ENCODE assay signal across 18 cellular contexts in genomic region chr5:310941-311434, GRCh38. TPM values are rescaled to one million over a fixed set of nuclear protein-coding genes. Genes with fewer than 3 reads are reported as not detected.
DNase-seq lines count a peak whose midpoint lies in the region; ATAC-seq and FAIRE-seq lines count a peak whose summit lies in the region.
"Had no signal": no experiment of that assay in that cellular context is flagged by ENCODE, and none has a peak within 500 bp of the region (broad histone marks: within the 10 kb centered on the region; RNA-seq: fewer than 3 reads in every experiment).

No MANE protein-coding gene starts in this region.

- H3K79me2 ChIP-seq in ACC112 (ENCODE audit: control insufficient read depth, insufficient read depth, low read length, unreplicated experiment): peaks cover 14% of the 10 kb centered on the region

- no peaks in the 10 kb centered on the region for H3K9me3 Mint-ChIP-seq in central memory CD8-positive, alpha-beta T cell
- H3K9me3 Mint-ChIP-seq in activated T-cell treated with anti-CD3 and anti-CD28 coated beads, Interleukin-2, amount 50 U/mL, for 4 hours: no peaks in the 10 kb centered on the region
- H3K9me3 Mint-ChIP-seq: activated naive CD8-positive, alpha-beta T cell treated with anti-CD3 and anti-CD28 coated beads for 36 hours had no signal

- no peaks in the 10 kb centered on the region for H3K27me3 ChIP-seq in ACC112 (ENCODE audit: insufficient read depth, low read length)
- H3K27me3 ChIP-seq: heart right ventricle, MG63 had no signal

- H3K4me1 Mint-ChIP-seq in central memory CD8-positive, alpha-beta T cell: no peaks in the 10 kb centered on the region
- peaks cover 1% of the 10 kb centered on the region for H3K4me1 Mint-ChIP-seq in activated T-cell treated with anti-CD3 and anti-CD28 coated beads, Interleukin-2, amount 50 U/mL, for 4 hours (ENCODE audit: low read depth)
- H3K4me1 Mint-ChIP-seq: activated naive CD8-positive, alpha-beta T cell treated with anti-CD3 and anti-CD28 coated beads for 36 hours had no signal

- no peak overlapping the region for H2AFZ ChIP-seq in ACC112 (ENCODE audit: low read length, unreplicated experiment)

- peak; percentile 93 for FAIRE-seq in HTR-8/SVneo (lab: Jason Lieb, UNC)
- FAIRE-seq: kidney had no signal

- no peak for ATAC-seq in central memory CD8-positive, alpha-beta T cell (replicated peaks; ENCODE audit: extremely low read depth, poor library complexity, severe bottlenecking)
- no peak for ATAC-seq in GM19324 (IDR thresholded peaks at IDR 0.05; ENCODE audit: low FRiP score, unreplicated experiment)
- no peak for ATAC-seq in activated T-cell treated with anti-CD3 and anti-CD28 coated beads, Interleukin-2, amount 50 U/mL, for 4 hours

- H3K4me1 ChIP-seq in ACC112 (ENCODE audit: control insufficient read depth, insufficient read depth, low read length, unreplicated experiment): peaks cover 14% of the 10 kb centered on the region
- H3K4me1 ChIP-seq: Caco-2 had no signal

- 0 out of 2 replicates have a peak, but pooled peaks cover 4% of the 10 kb centered on the region for H3K36me3 ChIP-seq in ACC112 (ENCODE audit: insufficient read depth, low read length)

- no peak overlapping the region for H3K4me3 ChIP-seq in ACC112 (ENCODE audit: low read depth, low read length)
- H3K4me3 ChIP-seq: heart right ventricle, MG63, thoracic aorta had no signal

- DNase-seq in HTR-8/SVneo (ENCODE audit: insufficient read length, low spot score) (peak; percentile 73), lung microvascular endothelial cell (ENCODE audit: low read depth in 2 of 2) (peak; percentile 61 to 97), retina (no peak), D341Med (ENCODE audit: low spot score) (no peak)
- DNase-seq in central memory CD8-positive, alpha-beta T cell (ENCODE audit: low spot score in 2 of 2): no peak
- no peak for DNase-seq in activated T-cell treated with anti-CD3 and anti-CD28 coated beads, Interleukin-2, amount 50 U/mL, for 4 hours
- DNase-seq: activated CD4-positive, alpha-beta T cell treated with anti-CD3 and anti-CD28 coated beads for 1 hour; activated naive CD8-positive, alpha-beta T cell treated with anti-CD3 and anti-CD28 coated beads for 36 hours; Caco-2; heart right ventricle; MG63; NCI-H2029; NCI-H526; T-helper 1 cell had no signal

- H3K36me3 Mint-ChIP-seq in central memory CD8-positive, alpha-beta T cell (ENCODE audit: insufficient read depth): peaks cover 15% of the 10 kb centered on the region
- H3K36me3 Mint-ChIP-seq in activated T-cell treated with anti-CD3 and anti-CD28 coated beads, Interleukin-2, amount 50 U/mL, for 4 hours (ENCODE audit: insufficient read depth): peaks cover 28% of the 10 kb centered on the region
- H3K36me3 Mint-ChIP-seq: activated naive CD8-positive, alpha-beta T cell treated with anti-CD3 and anti-CD28 coated beads for 36 hours had no signal

- H3K27ac ChIP-seq in ACC112 (ENCODE audit: low read depth, low read length): peak overlapping the region; percentile 68
- H3K27ac ChIP-seq: heart right ventricle, thoracic aorta had no signal

- H3K27me3 Mint-ChIP-seq in central memory CD8-positive, alpha-beta T cell: no peaks in the 10 kb centered on the region
- H3K27me3 Mint-ChIP-seq in activated T-cell treated with anti-CD3 and anti-CD28 coated beads, Interleukin-2, amount 50 U/mL, for 4 hours (ENCODE audit: low read depth): no peaks in the 10 kb centered on the region
- H3K27me3 Mint-ChIP-seq: activated naive CD8-positive, alpha-beta T cell treated with anti-CD3 and anti-CD28 coated beads for 36 hours had no signal

- peak overlapping the region; percentile 38 for H3K27ac Mint-ChIP-seq in central memory CD8-positive, alpha-beta T cell (ENCODE audit: low read depth)
- H3K27ac Mint-ChIP-seq: activated naive CD8-positive, alpha-beta T cell treated with anti-CD3 and anti-CD28 coated beads for 36 hours had no signal

- H3K4me3 Mint-ChIP-seq in central memory CD8-positive, alpha-beta T cell: no peak overlapping the region
- H3K4me3 Mint-ChIP-seq in activated T-cell treated with anti-CD3 and anti-CD28 coated beads, Interleukin-2, amount 50 U/mL, for 4 hours: no peak overlapping the region
- H3K4me3 Mint-ChIP-seq: activated naive CD8-positive, alpha-beta T cell treated with anti-CD3 and anti-CD28 coated beads for 36 hours had no signal

RNA-seq across cellular contexts. Expression of gene AHRR, which starts 10.5 kb away (rescaled TPM):
- 1.4 and 2.4 TPM in 2 replicates for total RNA-seq in lung microvascular endothelial cell
- total RNA-seq in activated T-cell treated with anti-CD3 and anti-CD28 coated beads, Interleukin-2, amount 50 U/mL, for 4 hours: 10 to 100 TPM; 17.2 to 22.8 (median 22.2) TPM

RNA-seq across cellular contexts. Expression of gene PDCD6, which starts 39.5 kb away (rescaled TPM):
- 101 and 140 TPM in 2 replicates for total RNA-seq in lung microvascular endothelial cell
- 100 to 1,000 TPM in 2 of 3 donors, 10 to 100 TPM in 1; 98.9 to 107 (median 101) TPM for total RNA-seq in activated T-cell treated with anti-CD3 and anti-CD28 coated beads, Interleukin-2, amount 50 U/mL, for 4 hours

Comparison
In these comparisons a context has a peak if more than half of its experiments do, and no peak if none do; other contexts are left out.
1. DNase-seq: peak in HTR-8/SVneo (single experiment) and lung microvascular endothelial cell (2 of 2); none in central memory CD8-positive, alpha-beta T cell (0 of 2), retina (single experiment), activated T-cell treated with anti-CD3 and anti-CD28 coated beads, Interleukin-2, amount 50 U/mL, for 4 hours (single experiment) and D341Med (single experiment).